In genomic region chr6:92522589-92522988, GRCh38 we compare ENCODE assay signal across 20 cellular contexts.
A peak's percentile ranks its signal among the peaks of the same experiment; 100 is the strongest.
DNase-seq lines count a peak whose midpoint lies in the region; ATAC-seq, FAIRE-seq and TF ChIP-seq lines count a peak whose summit lies in the region.
"Had no signal": no experiment of that assay in that cellular context is flagged by ENCODE, and none has a peak within 500 bp of the region (broad histone marks: within the 10 kb centered on the region; RNA-seq: fewer than 3 reads in every experiment).

No MANE protein-coding gene starts in this region.

- H3K4me1 ChIP-seq in HepG2 (ENCODE audit: insufficient read depth, low read length), result no peaks in the 10 kb centered on the region
- H3K4me1 ChIP-seq in right lobe of liver, result no peaks in the 10 kb centered on the region
- H3K4me1 ChIP-seq in H1 (replicated peaks in 1 of 4; ENCODE audit: control insufficient read depth in 3 of 4, insufficient read depth in 4 of 4, low read length in 3 of 4), result no peaks in the 10 kb centered on the region
- H3K4me1 ChIP-seq: A549; BLaER1 treated with 17β-estradiol and CSF1 and Interleukin-3, amounts not matched to agents 10 nM and 100 nM; Caco-2 had no signal

- H3K4me2 ChIP-seq in HepG2 (ENCODE audit: low read depth, low read length), result no peak overlapping the region
- H3K4me2 ChIP-seq in H1 (ENCODE audit: insufficient read depth in 1 of 2, low read depth in 2 of 2, low read length in 2 of 2), result no peak overlapping the region
- H3K4me2 ChIP-seq: A549; BLaER1 treated with 17β-estradiol and CSF1 and Interleukin-3, amounts not matched to agents 10 nM and 100 nM had no signal

- TF ChIP-seq EP300 in HepG2 (IDR thresholded peaks at IDR 0.05; ENCODE audit: low read depth in 2 of 2, low read length in 2 of 2) (no peak), HepG2 (CRISPR knock-in tag; IDR thresholded peaks at IDR 0.05; ENCODE audit: borderline replicate concordance) (no peak), H1 (IDR thresholded peaks at IDR 0.05; ENCODE audit: borderline replicate concordance in 1 of 2, low read depth in 2 of 2, low read length in 2 of 2) (no peak)

- no peak overlapping the region for H3K9ac ChIP-seq in HepG2 (ENCODE audit: insufficient read depth, low read depth, low read length)
- H3K9ac ChIP-seq in H1 (replicated peaks in 1 of 4; ENCODE audit: extremely low read depth in 1 of 4, low read depth in 3 of 4, low read length in 3 of 4), result no peak overlapping the region
- H3K9ac ChIP-seq: BLaER1 treated with 17β-estradiol and CSF1 and Interleukin-3, amounts not matched to agents 10 nM and 100 nM had no signal

- no peaks in the 10 kb centered on the region for H3K79me1 ChIP-seq in H1 (ENCODE audit: low read depth, low read length)

- H3K18ac ChIP-seq in H1 (ENCODE audit: extremely low read depth, low read length), result no peak overlapping the region

- in situ Hi-C loops in HepG2 (cut with HindIII; ENCODE audit: extremely low pct_ligation_motif_present, low pct_unique_long_range_greater_than_20kb), result no loop called here

- CTCF ChIA-PET in HepG2 (lab: Yijun Ruan, JAX; ENCODE audit: low intra/inter-chr PET ratio, low total read pairs), result no interaction called here
- CTCF ChIA-PET in H1 (lab: Charles Lee; ENCODE audit: partially characterized antibody), result no interaction called here

- POLR2A ChIA-PET in HepG2 (lab: Yijun Ruan, JAX) (no interaction called here), H1 (lab: Charles Lee; ENCODE audit: partially characterized antibody) (no interaction called here)

- no peak overlapping the region for H3K23ac ChIP-seq in H1 (ENCODE audit: insufficient read length)

- 5% methylated on average over 2 of the region's 2 CpGs for WGBS in HepG2 (ENCODE audit: low lambda C conversion rate)
- 53% methylated on average over 2 of the region's 2 CpGs for WGBS in right lobe of liver (ENCODE audit: insufficient coverage, low coverage, low lambda C conversion rate, missing lambda C conversion rate)
- 94% methylated on average over 2 of the region's 2 CpGs; no CpG with 5 or more reads in 1 of the 2 experiments for WGBS in H1 (ENCODE audit: extremely low coverage in 1 of 2, insufficient coverage in 1 of 2, insufficient read length in 1 of 2, insufficient replicate concordance in 2 of 2, low coverage in 1 of 2, low lambda C conversion rate in 2 of 2, missing lambda C conversion rate in 1 of 2), 2 experiments

- no peak overlapping the region for H2BK20ac ChIP-seq in H1 (ENCODE audit: low read length)

- no peak overlapping the region for H3K4me3 ChIP-seq in HepG2 (replicated peaks in 1 of 3; ENCODE audit: insufficient read depth in 1 of 3, low read depth in 2 of 3, low read length in 3 of 3)
- H3K4me3 ChIP-seq in right lobe of liver, result no peak overlapping the region
- H3K4me3 ChIP-seq in H1 (ENCODE audit: extremely low read depth in 1 of 4, insufficient read depth in 2 of 4, low read depth in 3 of 4, low read length in 4 of 4), result no peak overlapping the region
- H3K4me3 ChIP-seq: A549; BLaER1 treated with 17β-estradiol and CSF1 and Interleukin-3, amounts not matched to agents 10 nM and 100 nM had no signal

- FAIRE-seq in HepG2 (lab: Jason Lieb, UNC) (no peak), H1 (lab: Jason Lieb, UNC) (no peak)
- FAIRE-seq: A549, D721Med, G401.6, GM12891, GM19239 had no signal

- no peak overlapping the region for H2BK15ac ChIP-seq in H1 (ENCODE audit: low read length)

- H3K23me2 ChIP-seq in H1 (ENCODE audit: low read depth, low read length), result no peaks in the 10 kb centered on the region; the same call in 1 of the 2 replicates

- H3K9me3 ChIP-seq in HepG2 (ENCODE audit: low read length) (peaks cover 11% of the 10 kb centered on the region), right lobe of liver (no peaks in the 10 kb centered on the region), H1 (ENCODE audit: insufficient read depth in 2 of 2, low read depth in 1 of 2, low read length in 1 of 2) (no peaks in the 10 kb centered on the region)
- H3K9me3 ChIP-seq: A549, Caco-2 had no signal

- no peak for TF ChIP-seq POLR2A in HepG2 (IDR thresholded peaks at IDR 0.05; ENCODE audit: insufficient read depth in 1 of 2, low read depth in 2 of 2, low read length in 2 of 2)
- no peak for TF ChIP-seq POLR2A in right lobe of liver (IDR thresholded peaks at IDR 0.05)
- no peak for TF ChIP-seq POLR2A in H1 (IDR thresholded peaks at IDR 0.05; ENCODE audit: control extremely low read depth in 1 of 2, low read depth in 2 of 2, low read length in 2 of 2)

- no peak for TF ChIP-seq RAD21 in HepG2 (CRISPR knock-in tag; IDR thresholded peaks at IDR 0.05)
- no peak for TF ChIP-seq RAD21 in H1 (IDR thresholded peaks at IDR 0.05 in 1 of 2, conservative IDR thresholded peaks at IDR 0.05 in 1 of 2; ENCODE audit: low read depth in 2 of 2, low read length in 2 of 2)

- H4K20me1 ChIP-seq in HepG2 (ENCODE audit: insufficient read depth, low read length) (no peaks in the 10 kb centered on the region), H1 (replicated peaks in 1 of 2; ENCODE audit: control insufficient read depth in 1 of 2, insufficient read depth in 2 of 2, low read length in 2 of 2) (no peaks in the 10 kb centered on the region)
- H4K20me1 ChIP-seq: BLaER1 treated with 17β-estradiol and CSF1 and Interleukin-3, amounts not matched to agents 10 nM and 100 nM had no signal

- no TSS peak for BruUV-seq in HepG2 (replicated peaks; lab: Mats Ljungman, UMichigan)

- H4K5ac ChIP-seq in H1 (ENCODE audit: insufficient read length, low read depth, low read length), result no peak overlapping the region

- H2AK5ac ChIP-seq in H1 (ENCODE audit: low read depth, low read length), result no peak overlapping the region

- H2BK12ac ChIP-seq in H1 (ENCODE audit: low read depth, low read length), result no peak overlapping the region

- ATAC-seq in HepG2, result no peak
- no peak for ATAC-seq in right lobe of liver
- ATAC-seq: A549; CD8-positive, alpha-beta T cell had no signal

- no peak overlapping the region for H3K27ac ChIP-seq in HepG2 (ENCODE audit: extremely low read length, insufficient read depth, low read length)
- no peak overlapping the region for H3K27ac ChIP-seq in right lobe of liver
- no peak overlapping the region for H3K27ac ChIP-seq in H1 (ENCODE audit: low read depth, low read length)
- H3K27ac ChIP-seq: 22Rv1; A549; BLaER1 treated with 17β-estradiol and CSF1 and Interleukin-3, amounts not matched to agents 10 nM and 100 nM; C4-2B had no signal

- H3K36me3 ChIP-seq in HepG2 (replicated peaks in 1 of 2; ENCODE audit: control insufficient read depth in 1 of 2, insufficient read depth in 2 of 2, low read length in 2 of 2) (no peaks in the 10 kb centered on the region), right lobe of liver (no peaks in the 10 kb centered on the region), H1 (ENCODE audit: control insufficient read depth in 2 of 4, insufficient read depth in 4 of 4, low read length in 3 of 4) (no peaks in the 10 kb centered on the region)
- H3K36me3 ChIP-seq: BLaER1 treated with 17β-estradiol and CSF1 and Interleukin-3, amounts not matched to agents 10 nM and 100 nM had no signal

- no peak overlapping the region for H4K91ac ChIP-seq in H1 (replicated peaks; ENCODE audit: insufficient read length, low read length)

- H3K14ac ChIP-seq in H1 (ENCODE audit: insufficient read length), result no peak overlapping the region

- DNase-seq in HepG2 (ENCODE audit: low spot score) (no peak), right lobe of liver (no peak), H1 (ENCODE audit: low read depth in 1 of 2, low spot score in 2 of 2) (no peak), Kasumi-1 (lab: John Stamatoyannopoulos, UW) (no peak), HT-29 (ENCODE audit: low spot score) (no peak)
- DNase-seq: AML-193; Caco-2; Calu3; CD4-positive, alpha-beta T cell; CD8-positive, alpha-beta T cell; DMS79 treated with DMSO at 0.1 percent for 48 hours; GF-D8 had no signal

- H2AFZ ChIP-seq in HepG2 (ENCODE audit: low read length), result no peak overlapping the region
- no peak overlapping the region for H2AFZ ChIP-seq in H1 (ENCODE audit: low read length)

- no peak overlapping the region for H2BK120ac ChIP-seq in H1 (replicated peaks; ENCODE audit: low read depth, low read length)

- no peak overlapping the region for H4K8ac ChIP-seq in H1 (ENCODE audit: extremely low read depth, insufficient read depth, low read length)

- H3K79me2 ChIP-seq in HepG2 (ENCODE audit: insufficient read depth, low read length), result no peaks in the 10 kb centered on the region
- H3K79me2 ChIP-seq in H1 (ENCODE audit: control insufficient read depth in 1 of 2, insufficient read depth in 2 of 2, low read length in 2 of 2), result no peaks in the 10 kb centered on the region

- H2BK5ac ChIP-seq in H1 (ENCODE audit: low read depth, low read length), result no peak overlapping the region

- no peak overlapping the region for H3K56ac ChIP-seq in H1 (replicated peaks; ENCODE audit: insufficient read length, low read depth, low read length)

- TF ChIP-seq CTCF in HepG2 (CRISPR knock-in tag; IDR thresholded peaks at IDR 0.05), result no peak
- no peak for TF ChIP-seq CTCF in right lobe of liver (IDR thresholded peaks at IDR 0.05)
- no peak for TF ChIP-seq CTCF in H1 (IDR thresholded peaks at IDR 0.05; ENCODE audit: control extremely low read depth in 1 of 3, insufficient read depth in 1 of 3, low read depth in 1 of 3, low read length in 3 of 3)

- no peak overlapping the region for H3K4ac ChIP-seq in H1 (replicated peaks; ENCODE audit: insufficient read length, low read depth, low read length)

- intact Hi-C loops in HepG2 (cut with micrococcal nuclease; ENCODE audit: unreplicated experiment), result no loop called here
- intact Hi-C loops in right lobe of liver (cut with DNase I), result no loop called here

- H3K27me3 ChIP-seq in HepG2 (ENCODE audit: control insufficient read depth in 1 of 2, insufficient read depth in 2 of 2, low read length in 2 of 2), result no peaks in the 10 kb centered on the region
- H3K27me3 ChIP-seq in right lobe of liver, result no peaks in the 10 kb centered on the region
- H3K27me3 ChIP-seq in H1 (replicated peaks in 1 of 4; ENCODE audit: control insufficient read depth in 3 of 4, extremely low read depth in 1 of 4, insufficient read depth in 3 of 4, low read length in 3 of 4), result no peaks in the 10 kb centered on the region
- H3K27me3 ChIP-seq: BLaER1 treated with 17β-estradiol and CSF1 and Interleukin-3, amounts not matched to agents 10 nM and 100 nM had no signal

TF ChIP-seq in HepG2, 621 proteins besides CTCF, POLR2A, EP300 and RAD21:
- no peak for TF ChIP-seq FOXA1 (IDR thresholded peaks at IDR 0.05)
- TF ChIP-seq FOXA1 (CRISPR knock-in tag; IDR thresholded peaks at IDR 0.05), result no peak
- TF ChIP-seq CEBPB (IDR thresholded peaks at IDR 0.05; ENCODE audit: borderline replicate concordance, low read depth, low read length), result peak; percentile 48; the same call in 1 of the 2 replicates

TF ChIP-seq in H1, 55 proteins besides CTCF, POLR2A, EP300 and RAD21:
- TF ChIP-seq CEBPB (IDR thresholded peaks at IDR 0.05; ENCODE audit: low read depth, low read length) (peak; percentile 66; the same call in 1 of the 2 replicates), RBBP5 (IDR thresholded peaks at IDR 0.05; ENCODE audit: borderline replicate concordance, low read depth, low read length) (no peak), HDAC6 (IDR thresholded peaks at IDR 0.05; ENCODE audit: low read depth, low read length) (no peak), HDAC2 (IDR thresholded peaks at IDR 0.05; ENCODE audit: borderline replicate concordance in 1 of 2, low read depth in 2 of 2, low read length in 2 of 2) (no peak), GTF2F1 (IDR thresholded peaks at IDR 0.05; ENCODE audit: borderline replicate concordance, low read depth, low read length) (no peak), KDM4A (IDR thresholded peaks at IDR 0.05; ENCODE audit: low read depth, low read length, severe bottlenecking) (no peak)

Comparison
In these comparisons a context has a peak if more than half of its experiments do, and no peak if none do; other contexts are left out.
1. Of the 41 proteins assayed by ChIP-seq in both HepG2 and H1: peak only in HepG2: none; only in H1: none; in both: CEBPB; in neither: 40.